9 cellular contexts compared by ENCODE assay signal in genomic region chr10:48287417-48288391, GRCh38. TPM values are rescaled to one million over a fixed set of nuclear protein-coding genes. Genes with fewer than 3 reads are reported as not detected.
DNase-seq lines count a peak whose midpoint lies in the region; ATAC-seq, FAIRE-seq and TF ChIP-seq lines count a peak whose summit lies in the region.
"Had no signal": no experiment of that assay in that cellular context is flagged by ENCODE, and none has a peak within 500 bp of the region (broad histone marks: within the 10 kb centered on the region; RNA-seq: fewer than 3 reads in every experiment).

No MANE protein-coding gene starts in this region.

- H2AFZ ChIP-seq in osteoblast (ENCODE audit: low read length), result no peak overlapping the region

- H3K4me1 ChIP-seq in pancreas (peaks cover 0 to 12% (median 4%) of the 10 kb centered on the region in 3 donors), osteoblast (ENCODE audit: insufficient read depth, low read length) (no peaks in the 10 kb centered on the region)

- H4K20me1 ChIP-seq in osteoblast (ENCODE audit: insufficient read depth, low read length), result no peaks in the 10 kb centered on the region

- H3K79me2 ChIP-seq in osteoblast (ENCODE audit: insufficient read depth, low read length), result no peaks in the 10 kb centered on the region

- peak; percentile 60 for ATAC-seq in GM18867 (IDR thresholded peaks at IDR 0.05; ENCODE audit: unreplicated experiment)
- peak; percentile 56 for ATAC-seq in HG03280 (IDR thresholded peaks at IDR 0.05; ENCODE audit: unreplicated experiment)
- ATAC-seq in pancreas, result peak; percentile 72 to 90 (median 82)
- no peak for ATAC-seq in natural killer cell treated with Interleukin-12 subunit alpha and Interleukin-12 subunit beta and Interleukin-15 and Interleukin-18, amount 100 ng/mL, for 72 hours
- no peak for ATAC-seq in GM21717 (IDR thresholded peaks at IDR 0.05; ENCODE audit: unreplicated experiment)

- peak overlapping the region in 2 of 4 donors; percentile 58 to 60 for H3K27ac ChIP-seq in pancreas
- H3K27ac ChIP-seq in coronary artery, result no peak overlapping the region
- H3K27ac ChIP-seq in osteoblast (ENCODE audit: low read depth, low read length), result no peak overlapping the region

- DNase-seq in astrocyte of the hippocampus (ENCODE audit: low read depth, low spot score) (peak; percentile 25), pancreas (peak; percentile 49 to 85 (median 62)), coronary artery (ENCODE audit: low spot score) (no peak), osteoblast (ENCODE audit: insufficient read length, low spot score, missing footprints) (no peak)
- no peak for DNase-seq in natural killer cell treated with Interleukin-12 subunit alpha and Interleukin-12 subunit beta and Interleukin-15 and Interleukin-18, amount 100 ng/mL, for 72 hours (ENCODE audit: low spot score)
- DNase-seq: activated naive CD4-positive, alpha-beta T cell treated with anti-CD3 and anti-CD28 coated beads for 36 hours had no signal

- H3K4me3 ChIP-seq in pancreas (no peak overlapping the region), coronary artery (no peak overlapping the region), osteoblast (ENCODE audit: insufficient read depth, low read length) (no peak overlapping the region)

- no peak for FAIRE-seq in pancreas (lab: Jason Lieb, UNC)

- H3K36me3 ChIP-seq in pancreas (no peaks in the 10 kb centered on the region), osteoblast (ENCODE audit: insufficient read depth, low read length) (no peaks in the 10 kb centered on the region)

- H3K36me3 Mint-ChIP-seq in natural killer cell treated with Interleukin-12 subunit alpha and Interleukin-12 subunit beta and Interleukin-15 and Interleukin-18, amount 100 ng/mL, for 72 hours, result no peaks in the 10 kb centered on the region

- H3K27ac Mint-ChIP-seq in natural killer cell treated with Interleukin-12 subunit alpha and Interleukin-12 subunit beta and Interleukin-15 and Interleukin-18, amount 100 ng/mL, for 72 hours, result no peak overlapping the region
- H3K27ac Mint-ChIP-seq: activated naive CD4-positive, alpha-beta T cell treated with anti-CD3 and anti-CD28 coated beads for 36 hours had no signal

- intact Hi-C loops in pancreas (cut with DNase I), result no loop called here

- H3K27me3 Mint-ChIP-seq in natural killer cell treated with Interleukin-12 subunit alpha and Interleukin-12 subunit beta and Interleukin-15 and Interleukin-18, amount 100 ng/mL, for 72 hours, result peaks cover 28 to 29% of the 10 kb centered on the region in 2 donors

- 35 to 38% methylated on average over 13 of the region's 13 CpGs for WGBS in pancreas, 2 donors

- H3K9me3 ChIP-seq in pancreas (no peaks in the 10 kb centered on the region), osteoblast (ENCODE audit: low read depth, low read length) (peaks cover 2% of the 10 kb centered on the region)

- TF ChIP-seq CTCF in pancreas (IDR thresholded peaks at IDR 0.05) (no peak), coronary artery (IDR thresholded peaks at IDR 0.05) (no peak), osteoblast (IDR thresholded peaks at IDR 0.05; ENCODE audit: extremely low read depth, low read depth, low read length) (no peak)

- no peaks in the 10 kb centered on the region for H3K27me3 ChIP-seq in pancreas
- H3K27me3 ChIP-seq in osteoblast (ENCODE audit: insufficient read depth, low read length), result peaks cover 28% of the 10 kb centered on the region

- H3K9me3 Mint-ChIP-seq in natural killer cell treated with Interleukin-12 subunit alpha and Interleukin-12 subunit beta and Interleukin-15 and Interleukin-18, amount 100 ng/mL, for 72 hours, result peaks cover 5% of the 10 kb centered on the region

- H3K4me1 Mint-ChIP-seq in natural killer cell treated with Interleukin-12 subunit alpha and Interleukin-12 subunit beta and Interleukin-15 and Interleukin-18, amount 100 ng/mL, for 72 hours (ENCODE audit: low read depth in 2 of 2), result peaks cover 3 to 5% of the 10 kb centered on the region in 2 donors

- H3K4me2 ChIP-seq in osteoblast (ENCODE audit: insufficient read depth, low read length), result no peak overlapping the region

- H3K4me3 Mint-ChIP-seq in natural killer cell treated with Interleukin-12 subunit alpha and Interleukin-12 subunit beta and Interleukin-15 and Interleukin-18, amount 100 ng/mL, for 72 hours, result no peak overlapping the region
- H3K4me3 Mint-ChIP-seq: activated naive CD4-positive, alpha-beta T cell treated with anti-CD3 and anti-CD28 coated beads for 36 hours had no signal

RNA-seq across cellular contexts. Expression of gene FRMPD2, which starts 13.2 kb away (rescaled TPM):
- total RNA-seq in pancreas (under 1 TPM; 0.13 to 0.47 (median 0.24) TPM), osteoblast (0.59 TPM in 1 of 2 replicates, not detected in the other)
- under 1 TPM; 0.08 to 0.28 TPM for polyA plus RNA-seq in pancreas
- total RNA-seq in natural killer cell treated with Interleukin-12 subunit alpha and Interleukin-12 subunit beta and Interleukin-15 and Interleukin-18, amount 100 ng/mL, for 72 hours, result not detected
- total RNA-seq: activated naive CD4-positive, alpha-beta T cell treated with anti-CD3 and anti-CD28 coated beads for 36 hours had no signal

RNA-seq across cellular contexts. Expression of gene MAPK8, which starts 18.8 kb away (rescaled TPM):
- total RNA-seq in pancreas (10 to 100 TPM; 14.4 to 25.5 (median 17.9) TPM), osteoblast (55.7 and 57.8 TPM in 2 replicates)
- 10 to 100 TPM in 1 of 2 donors, 1 to 10 TPM in 1; 4.0 to 12.8 TPM for polyA plus RNA-seq in pancreas
- total RNA-seq in natural killer cell treated with Interleukin-12 subunit alpha and Interleukin-12 subunit beta and Interleukin-15 and Interleukin-18, amount 100 ng/mL, for 72 hours, result 10 to 100 TPM; 43.1 to 79.9 TPM

Comparison
In these comparisons a context has a peak if more than half of its experiments do, and no peak if none do; other contexts are left out.
1. ATAC-seq: peak in GM18867 (single experiment), HG03280 (single experiment) and pancreas (4 of 4); none in natural killer cell treated with Interleukin-12 subunit alpha and Interleukin-12 subunit beta and Interleukin-15 and Interleukin-18, amount 100 ng/mL, for 72 hours (0 of 2) and GM21717 (single experiment).
2. DNase-seq: peak in astrocyte of the hippocampus (single experiment) and pancreas (6 of 6); none in natural killer cell treated with Interleukin-12 subunit alpha and Interleukin-12 subunit beta and Interleukin-15 and Interleukin-18, amount 100 ng/mL, for 72 hours (single experiment), coronary artery (single experiment) and osteoblast (single experiment).